38 cellular contexts compared by ENCODE assay signal in the genomic region with DNA sequence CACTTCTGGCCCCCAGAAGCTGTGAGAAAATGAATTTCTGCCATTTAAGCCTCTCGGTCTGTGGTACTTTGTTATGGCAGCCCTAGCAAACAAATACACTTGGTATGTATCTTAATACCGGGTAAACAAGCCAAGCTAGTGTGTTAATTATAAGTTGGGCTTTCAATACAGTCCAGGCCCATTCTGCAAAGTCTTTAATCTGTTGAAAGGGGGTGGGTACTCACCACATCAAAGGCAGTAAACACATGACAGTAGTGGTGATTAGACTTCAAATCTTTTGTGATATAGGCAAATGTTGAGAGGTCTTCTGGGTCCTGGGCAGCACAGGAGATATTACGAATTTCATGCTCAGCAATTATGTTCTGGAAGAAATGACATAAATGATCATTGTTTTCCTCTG.
"Had no signal": no experiment of that assay in that cellular context is flagged by ENCODE, and none has a peak within 500 bp of the region (broad histone marks: within the 10 kb centered on the region; RNA-seq: fewer than 3 reads in every experiment).

No MANE protein-coding gene starts in this region.

- H3K36me3 ChIP-seq: adrenal gland, ascending aorta, brain microvascular endothelial cell, breast epithelium, cardiac muscle cell had no signal

- DNase-seq: activated effector memory CD4-positive, alpha-beta T cell treated with anti-CD3 and anti-CD28 coated beads, Interleukin-2, amount 50 U/mL, for 16 hours; activated effector memory CD4-positive, alpha-beta T cell treated with Interleukin-2 at 50 U/mL for 16 hours; activated gamma-delta T cell; activated gamma-delta T cell treated with Interleukin-2 at 50 U/mL for 16 hours; activated naive CD4-positive, alpha-beta T cell; activated naive CD4-positive, alpha-beta T cell treated with anti-CD3 and anti-CD28 coated beads for 36 hours; activated naive CD4-positive, alpha-beta T cell treated with anti-CD3 and anti-CD28 coated beads, Interleukin-2, amount 10 ng/mL, durations not matched to agents 7 days and 5 days; activated naive CD4-positive, alpha-beta T cell treated with anti-CD3 and anti-CD28 coated beads, Interleukin-2, amount 50 U/mL, for 16 hours; activated naive CD4-positive, alpha-beta T cell treated with Interleukin-2 at 50 U/mL for 16 hours; activated naive CD8-positive, alpha-beta T cell treated with anti-CD3 and anti-CD28 coated beads for 36 hours; activated naive CD8-positive, alpha-beta T cell treated with anti-CD3 and anti-CD28 coated beads, Interleukin-2, amount 10 ng/mL, durations not matched to agents 7 days and 5 days; activated naive CD8-positive, alpha-beta T cell treated with anti-CD3 and anti-CD28 coated beads, Interleukin-2, amount 50 U/mL, for 24 hours; activated T-cell treated with anti-CD3 and anti-CD28 coated beads, Interleukin-2, amount 50 U/mL, for 1 hour; activated T-cell treated with anti-CD3 and anti-CD28 coated beads, Interleukin-2, amount 50 U/mL, for 24 hours; activated T-cell treated with anti-CD3 and anti-CD28 coated beads, Interleukin-2, amount 50 U/mL, for 4 hours; activated T-cell treated with anti-CD3 and anti-CD28 coated beads, Interleukin-2, amount 50 U/mL, for 48 hours; activated T-cell treated with anti-CD3 and anti-CD28 coated beads, Interleukin-2, amount 50 U/mL, for 72 hours; adrenal gland; amniotic stem cell; amygdala; anterior cingulate cortex; aorta; body of pancreas; brain microvascular endothelial cell; caudate nucleus; central memory CD4-positive, alpha-beta T cell; cerebellar nuclear complex had no signal

- H3K9me3 ChIP-seq: adrenal gland, ascending aorta, body of pancreas, breast epithelium had no signal

- H3K27ac ChIP-seq: adrenal gland, ascending aorta, body of pancreas, brain microvascular endothelial cell, breast epithelium, cardiac muscle cell had no signal

- H3K36me3 Mint-ChIP-seq: activated naive CD4-positive, alpha-beta T cell treated with anti-CD3 and anti-CD28 coated beads, Interleukin-2, amount 10 ng/mL, durations not matched to agents 7 days and 5 days; activated naive CD4-positive, alpha-beta T cell treated with anti-CD3 and anti-CD28 coated beads, Interleukin-2, amount 50 U/mL, for 24 hours; activated naive CD8-positive, alpha-beta T cell treated with anti-CD3 and anti-CD28 coated beads for 36 hours; activated naive CD8-positive, alpha-beta T cell treated with anti-CD3 and anti-CD28 coated beads, Interleukin-2, amount 10 ng/mL, durations not matched to agents 7 days and 5 days had no signal

- ATAC-seq: activated naive CD8-positive, alpha-beta T cell treated with anti-CD3 and anti-CD28 coated beads, Interleukin-2, amount 50 U/mL, for 24 hours; activated T-cell treated with anti-CD3 and anti-CD28 coated beads, Interleukin-2, amount 50 U/mL, for 4 hours; body of pancreas had no signal

- H3K27me3 Mint-ChIP-seq: activated naive CD4-positive, alpha-beta T cell treated with anti-CD3 and anti-CD28 coated beads, Interleukin-2, amount 50 U/mL, for 24 hours; activated naive CD8-positive, alpha-beta T cell; activated naive CD8-positive, alpha-beta T cell treated with anti-CD3 and anti-CD28 coated beads for 36 hours; activated naive CD8-positive, alpha-beta T cell treated with anti-CD3 and anti-CD28 coated beads, Interleukin-2, amount 10 ng/mL, durations not matched to agents 7 days and 5 days; activated T-cell treated with anti-CD3 and anti-CD28 coated beads, Interleukin-2, amount 50 U/mL, for 24 hours; activated T-helper 17 cell treated with anti-CD3 and anti-CD28 coated beads, Interleukin-2, amount 50 U/mL, for 72 hours; brain; central memory CD8-positive, alpha-beta T cell had no signal

- H3K4me1 ChIP-seq: adrenal gland, ascending aorta, body of pancreas, breast epithelium had no signal

- H3K9me3 Mint-ChIP-seq: activated naive CD4-positive, alpha-beta T cell treated with anti-CD3 and anti-CD28 coated beads for 36 hours; activated naive CD4-positive, alpha-beta T cell treated with anti-CD3 and anti-CD28 coated beads, Interleukin-2, amount 10 ng/mL, durations not matched to agents 7 days and 5 days; activated naive CD4-positive, alpha-beta T cell treated with anti-CD3 and anti-CD28 coated beads, Interleukin-2, amount 50 U/mL, for 24 hours; activated naive CD8-positive, alpha-beta T cell treated with anti-CD3 and anti-CD28 coated beads for 36 hours; activated naive CD8-positive, alpha-beta T cell treated with anti-CD3 and anti-CD28 coated beads, Interleukin-2, amount 10 ng/mL, durations not matched to agents 7 days and 5 days; activated naive CD8-positive, alpha-beta T cell treated with anti-CD3 and anti-CD28 coated beads, Interleukin-2, amount 50 U/mL, for 24 hours; brain had no signal

- H3K4me1 Mint-ChIP-seq: activated naive CD4-positive, alpha-beta T cell treated with anti-CD3 and anti-CD28 coated beads, Interleukin-2, amount 10 ng/mL, durations not matched to agents 7 days and 5 days; activated naive CD4-positive, alpha-beta T cell treated with anti-CD3 and anti-CD28 coated beads, Interleukin-2, amount 50 U/mL, for 24 hours; activated naive CD8-positive, alpha-beta T cell treated with anti-CD3 and anti-CD28 coated beads, Interleukin-2, amount 10 ng/mL, durations not matched to agents 7 days and 5 days; brain; central memory CD8-positive, alpha-beta T cell had no signal

- H3K27ac Mint-ChIP-seq: activated naive CD4-positive, alpha-beta T cell treated with anti-CD3 and anti-CD28 coated beads for 36 hours; activated naive CD4-positive, alpha-beta T cell treated with anti-CD3 and anti-CD28 coated beads, Interleukin-2, amount 10 ng/mL, durations not matched to agents 7 days and 5 days; activated naive CD4-positive, alpha-beta T cell treated with anti-CD3 and anti-CD28 coated beads, Interleukin-2, amount 50 U/mL, for 24 hours; activated naive CD4-positive, alpha-beta T cell treated with anti-CD3 and anti-CD28 coated beads, Interleukin-2, amount 50 U/mL, for 72 hours; activated naive CD8-positive, alpha-beta T cell; activated naive CD8-positive, alpha-beta T cell treated with anti-CD3 and anti-CD28 coated beads, Interleukin-2, amount 10 ng/mL, durations not matched to agents 7 days and 5 days; activated naive CD8-positive, alpha-beta T cell treated with anti-CD3 and anti-CD28 coated beads, Interleukin-2, amount 50 U/mL, for 24 hours; activated T-cell treated with anti-CD3 and anti-CD28 coated beads, Interleukin-2, amount 50 U/mL, for 24 hours; activated T-helper 1 cell treated with anti-CD3 and anti-CD28 coated beads, Interleukin-12 subunit alpha, Interleukin-12 subunit beta, Interleukin-2, Interleukin-4 antibody, amounts not matched to agents 30 ng/mL and 10 ng/mL and 1 ng/mL, durations not matched to agents 14 hours and 24 hours and 36 hours; activated T-helper 2 cell treated with anti-CD3 and anti-CD28 coated beads, Interferon-gamma antibody, Interleukin-2, Interleukin-4, amounts not matched to agents 10 μg/mL and 5 μg/mL and 100 μg/mL, durations not matched to agents 14 hours and 24 hours and 36 hours; brain had no signal

- H3K4me3 Mint-ChIP-seq: activated naive CD4-positive, alpha-beta T cell treated with anti-CD3 and anti-CD28 coated beads for 36 hours; activated naive CD4-positive, alpha-beta T cell treated with anti-CD3 and anti-CD28 coated beads, Interleukin-2, amount 10 ng/mL, durations not matched to agents 7 days and 5 days; activated naive CD4-positive, alpha-beta T cell treated with anti-CD3 and anti-CD28 coated beads, Interleukin-2, amount 50 U/mL, for 24 hours; activated naive CD8-positive, alpha-beta T cell; activated naive CD8-positive, alpha-beta T cell treated with anti-CD3 and anti-CD28 coated beads for 36 hours; activated naive CD8-positive, alpha-beta T cell treated with anti-CD3 and anti-CD28 coated beads, Interleukin-2, amount 10 ng/mL, durations not matched to agents 7 days and 5 days; activated naive CD8-positive, alpha-beta T cell treated with anti-CD3 and anti-CD28 coated beads, Interleukin-2, amount 50 U/mL, for 24 hours; activated T-cell treated with anti-CD3 and anti-CD28 coated beads, Interleukin-2, amount 50 U/mL, for 24 hours; activated T-cell treated with anti-CD3 and anti-CD28 coated beads, Interleukin-2, amount 50 U/mL, for 4 hours; activated T-helper 1 cell treated with anti-CD3 and anti-CD28 coated beads, Interleukin-12 subunit alpha, Interleukin-12 subunit beta, Interleukin-2, Interleukin-4 antibody, amounts not matched to agents 30 ng/mL and 10 ng/mL and 1 ng/mL, durations not matched to agents 14 hours and 24 hours and 36 hours; activated T-helper 17 cell treated with anti-CD3 and anti-CD28 coated beads, Interleukin-2, amount 50 U/mL, for 72 hours; brain; central memory CD8-positive, alpha-beta T cell had no signal

- H3K27me3 ChIP-seq: adrenal gland, ascending aorta, body of pancreas, brain microvascular endothelial cell, breast epithelium, cardiac muscle cell had no signal

- H3K4me3 ChIP-seq: adrenal gland, ascending aorta, body of pancreas, breast epithelium, cardiac muscle cell had no signal
